In the genomic region with DNA sequence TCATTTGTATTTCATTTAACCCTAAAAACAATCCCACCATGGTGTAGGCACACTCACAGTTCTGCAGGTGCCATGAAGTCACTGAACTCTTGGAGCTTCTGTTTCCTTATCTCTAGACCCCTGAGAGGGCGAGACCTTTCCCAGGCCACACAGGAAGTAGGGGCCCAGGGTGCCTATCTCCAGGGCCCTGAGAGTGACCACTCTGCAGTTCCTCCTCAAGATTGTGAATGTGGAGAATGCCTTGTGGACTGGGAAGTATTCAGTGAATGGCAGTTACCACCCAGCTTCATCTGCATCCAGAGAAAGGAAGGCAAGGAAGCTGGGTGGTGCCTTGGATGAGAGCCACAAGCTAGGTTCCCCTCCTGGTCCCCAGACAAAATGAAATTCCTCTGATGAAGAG, we compare ENCODE assay signal across 24 cellular contexts.
DNase-seq lines count a peak whose midpoint lies in the region; FAIRE-seq and TF ChIP-seq lines count a peak whose summit lies in the region.
"Had no signal": no experiment of that assay in that cellular context is flagged by ENCODE, and none has a peak within 500 bp of the region (broad histone marks: within the 10 kb centered on the region; RNA-seq: fewer than 3 reads in every experiment).

No MANE protein-coding gene starts in this region.

- peaks cover 11% of the 10 kb centered on the region; the same call in 1 of the 2 replicates for H3K23me2 ChIP-seq in H1 (ENCODE audit: low read depth, low read length)

- 86% methylated on average over 1 of the region's 1 CpG; no CpG with 5 or more reads in 1 of the 2 experiments for WGBS in H1 (ENCODE audit: extremely low coverage in 1 of 2, insufficient coverage in 1 of 2, insufficient read length in 1 of 2, insufficient replicate concordance in 2 of 2, low coverage in 1 of 2, low lambda C conversion rate in 2 of 2, missing lambda C conversion rate in 1 of 2), 2 experiments

- no peak overlapping the region for H3K23ac ChIP-seq in H1 (ENCODE audit: insufficient read length)

- no peak overlapping the region for H4K91ac ChIP-seq in H1 (replicated peaks; ENCODE audit: insufficient read length, low read length)

- TF ChIP-seq EP300 in H1 (IDR thresholded peaks at IDR 0.05; ENCODE audit: borderline replicate concordance in 1 of 2, low read depth in 2 of 2, low read length in 2 of 2) = no peak

- no peak overlapping the region for H4K5ac ChIP-seq in H1 (ENCODE audit: insufficient read length, low read depth, low read length)

- DNase-seq in CMK (ENCODE audit: low read depth) = peak; percentile 83
- peak; percentile 63 for DNase-seq in OCI-M1 (lab: John Stamatoyannopoulos, UW)
- no peak for DNase-seq in H1 (ENCODE audit: low read depth in 1 of 2, low spot score in 2 of 2)
- DNase-seq in nephron progenitor cell = no peak
- DNase-seq in Calu3 = no peak
- no peak for DNase-seq in ureter (ENCODE audit: low spot score)
- DNase-seq in OCI-LY7 (ENCODE audit: low spot score) = no peak
- no peak for DNase-seq in GM12892 (ENCODE audit: insufficient read length)
- DNase-seq: AML-193; CD4-positive, alpha-beta T cell; COR-L47; GM23248; H9; KG1; MM.1S; NCI-H2029; NCI-H446; NCI-H524 treated with DMSO at 0.1 percent for 48 hours; SHP77 had no signal

- peak overlapping the region; percentile 41 for H3K27ac Mint-ChIP-seq in nephron progenitor cell
- H3K27ac Mint-ChIP-seq in Calu3 (ENCODE audit: unreplicated experiment) = no peak overlapping the region
- H3K27ac Mint-ChIP-seq: CD4-positive, alpha-beta T cell; H9 had no signal

- H3K4me3 Mint-ChIP-seq in nephron progenitor cell (no peak overlapping the region), Calu3 (ENCODE audit: low read depth, unreplicated experiment) (no peak overlapping the region)
- H3K4me3 Mint-ChIP-seq: CD4-positive, alpha-beta T cell; H9 had no signal

- H3K27me3 Mint-ChIP-seq in nephron progenitor cell (ENCODE audit: low read depth, poor library complexity) (peaks cover 12% of the 10 kb centered on the region), Calu3 (ENCODE audit: unreplicated experiment) (peaks cover 25% of the 10 kb centered on the region)

- H3K9me2 ChIP-seq in OCI-LY7 (ENCODE audit: insufficient read depth, low read length) = no peaks in the 10 kb centered on the region

- TF ChIP-seq CTCF in H1 (IDR thresholded peaks at IDR 0.05; ENCODE audit: control extremely low read depth in 1 of 3, insufficient read depth in 1 of 3, low read depth in 1 of 3, low read length in 3 of 3) = no peak
- no peak for TF ChIP-seq CTCF in nephron progenitor cell (IDR thresholded peaks at IDR 0.05)
- TF ChIP-seq CTCF in Calu3 (IDR thresholded peaks at IDR 0.05; ENCODE audit: unreplicated experiment) = no peak
- TF ChIP-seq CTCF in OCI-LY7 (conservative IDR thresholded peaks at IDR 0.05; ENCODE audit: low read length) = no peak

- H3K4me2 ChIP-seq in H1 (ENCODE audit: insufficient read depth in 1 of 2, low read depth in 2 of 2, low read length in 2 of 2) (no peak overlapping the region), OCI-LY7 (ENCODE audit: low read length) (no peak overlapping the region)
- H3K4me2 ChIP-seq: A549; BLaER1 treated with 17β-estradiol and CSF1 and Interleukin-3, amounts not matched to agents 10 nM and 100 nM had no signal

- no peak overlapping the region for H2BK20ac ChIP-seq in H1 (ENCODE audit: low read length)

- POLR2A ChIA-PET in H1 (lab: Charles Lee; ENCODE audit: partially characterized antibody) = no interaction called here
- POLR2A ChIA-PET in OCI-LY7 (lab: Charles Lee) = interaction anchor here (0.5 to 1.0 kb wide), 4 partner anchors 18 to 114 kb away, joined by 3 to 5 read pairs (median 4); no protein-coding TSS in a partner anchor

- no peak for TF ChIP-seq RAD21 in H1 (IDR thresholded peaks at IDR 0.05 in 1 of 2, conservative IDR thresholded peaks at IDR 0.05 in 1 of 2; ENCODE audit: low read depth in 2 of 2, low read length in 2 of 2)

- H3K27ac ChIP-seq in H1 (ENCODE audit: low read depth, low read length) = no peak overlapping the region
- H3K27ac ChIP-seq in OCI-LY7 (ENCODE audit: low read depth, low read length, poor library complexity, severe bottlenecking) = no peak overlapping the region
- H3K27ac ChIP-seq: A549; BLaER1 treated with 17β-estradiol and CSF1 and Interleukin-3, amounts not matched to agents 10 nM and 100 nM; GM23248; RWPE1 had no signal

- H2BK5ac ChIP-seq in H1 (ENCODE audit: low read depth, low read length) = no peak overlapping the region

- H3K4me1 ChIP-seq in H1 (replicated peaks in 1 of 4; ENCODE audit: control insufficient read depth in 3 of 4, insufficient read depth in 4 of 4, low read length in 3 of 4) (peaks cover 4 to 24% (median 14%) of the 10 kb centered on the region in 4 experiments), OCI-LY7 (ENCODE audit: insufficient read depth, low read length, poor library complexity, severe bottlenecking) (no peaks in the 10 kb centered on the region)

- H3K79me2 ChIP-seq in H1 (ENCODE audit: control insufficient read depth in 1 of 2, insufficient read depth in 2 of 2, low read length in 2 of 2) (no peaks in the 10 kb centered on the region; a peak in 1 of 4 replicates), OCI-LY7 (ENCODE audit: insufficient read depth, low read depth, low read length) (no peaks in the 10 kb centered on the region)

- no peak overlapping the region for H3K4ac ChIP-seq in H1 (replicated peaks; ENCODE audit: insufficient read length, low read depth, low read length)

- intact Hi-C loops in Calu3 (cut with micrococcal nuclease; ENCODE audit: unreplicated experiment) (no loop called here), OCI-LY7 (cut with micrococcal nuclease; ENCODE audit: unreplicated experiment) (no loop called here)

- peaks cover 0 to 7% (median 0%) of the 10 kb centered on the region in 4 experiments; a peak in 2 of 7 replicates for H3K27me3 ChIP-seq in H1 (replicated peaks in 1 of 4; ENCODE audit: control insufficient read depth in 3 of 4, extremely low read depth in 1 of 4, insufficient read depth in 3 of 4, low read length in 3 of 4)

- CTCF ChIA-PET in H1 (lab: Charles Lee; ENCODE audit: partially characterized antibody) (interaction anchor here (1.1 to 1.7 kb wide), 2 partner anchors 10 to 17 kb away, joined by 3 to 9 read pairs; no protein-coding TSS in a partner anchor), Calu3 (lab: Charles Lee) (no interaction called here), OCI-LY7 (lab: Charles Lee; ENCODE audit: unreplicated experiment) (interaction anchor here (0.7 kb wide), 1 partner anchor 179 kb away, joined by 3 read pairs; no protein-coding TSS in a partner anchor)

- no peaks in the 10 kb centered on the region for H3K36me3 Mint-ChIP-seq in nephron progenitor cell (ENCODE audit: low read depth)
- H3K36me3 Mint-ChIP-seq in Calu3 (ENCODE audit: insufficient read depth, unreplicated experiment) = no peaks in the 10 kb centered on the region

- no peak overlapping the region for H2BK12ac ChIP-seq in H1 (ENCODE audit: low read depth, low read length)

- H2AFZ ChIP-seq in H1 (ENCODE audit: low read length) (no peak overlapping the region), OCI-LY7 (ENCODE audit: low read length) (no peak overlapping the region)
- H2AFZ ChIP-seq: GM23248 had no signal

- H3K36me3 ChIP-seq in H1 (ENCODE audit: control insufficient read depth in 2 of 4, insufficient read depth in 4 of 4, low read length in 3 of 4) (no peaks in the 10 kb centered on the region), OCI-LY7 (ENCODE audit: insufficient read depth, low read length) (no peaks in the 10 kb centered on the region)
- H3K36me3 ChIP-seq: BLaER1 treated with 17β-estradiol and CSF1 and Interleukin-3, amounts not matched to agents 10 nM and 100 nM had no signal

- H2BK120ac ChIP-seq in H1 (replicated peaks; ENCODE audit: low read depth, low read length) = no peak overlapping the region

- FAIRE-seq in H1 (lab: Jason Lieb, UNC) (no peak), GM12892 (lab: Jason Lieb, UNC) (no peak)
- FAIRE-seq: A549, G401.6, GM12878 had no signal

- no peak overlapping the region for H3K14ac ChIP-seq in H1 (ENCODE audit: insufficient read length)

- no peak overlapping the region for H3K18ac ChIP-seq in H1 (ENCODE audit: extremely low read depth, low read length)

- no peaks in the 10 kb centered on the region for H3K79me1 ChIP-seq in H1 (ENCODE audit: low read depth, low read length)

- H2AK5ac ChIP-seq in H1 (ENCODE audit: low read depth, low read length) = no peak overlapping the region

- no peaks in the 10 kb centered on the region for H4K20me1 ChIP-seq in H1 (replicated peaks in 1 of 2; ENCODE audit: control insufficient read depth in 1 of 2, insufficient read depth in 2 of 2, low read length in 2 of 2)
- no peaks in the 10 kb centered on the region for H4K20me1 ChIP-seq in OCI-LY7 (ENCODE audit: insufficient read depth, low read length)
- H4K20me1 ChIP-seq: BLaER1 treated with 17β-estradiol and CSF1 and Interleukin-3, amounts not matched to agents 10 nM and 100 nM had no signal

- 0 out of 2 replicates have a peak overlapping the region, but pooled peaks have one; percentile 12 for H2BK15ac ChIP-seq in H1 (ENCODE audit: low read length)

- H3K9ac ChIP-seq in H1 (replicated peaks in 1 of 4; ENCODE audit: extremely low read depth in 1 of 4, low read depth in 3 of 4, low read length in 3 of 4) = no peak overlapping the region
- H3K9ac ChIP-seq: BLaER1 treated with 17β-estradiol and CSF1 and Interleukin-3, amounts not matched to agents 10 nM and 100 nM; GM23248 had no signal

- H3K9me3 Mint-ChIP-seq in nephron progenitor cell (peaks cover 13% of the 10 kb centered on the region), Calu3 (ENCODE audit: low read depth, unreplicated experiment) (no peaks in the 10 kb centered on the region)
- H3K9me3 Mint-ChIP-seq: CD4-positive, alpha-beta T cell had no signal

- H3K4me3 ChIP-seq in H1 (ENCODE audit: extremely low read depth in 1 of 4, insufficient read depth in 2 of 4, low read depth in 3 of 4, low read length in 4 of 4) (no peak overlapping the region), OCI-LY7 (ENCODE audit: low read depth, low read length, poor library complexity, severe bottlenecking) (no peak overlapping the region)
- H3K4me3 ChIP-seq: A549; BLaER1 treated with 17β-estradiol and CSF1 and Interleukin-3, amounts not matched to agents 10 nM and 100 nM; GM12878; GM23248 had no signal

- H3K9me3 ChIP-seq in H1 (ENCODE audit: insufficient read depth in 2 of 2, low read depth in 1 of 2, low read length in 1 of 2) (peaks cover 2 to 5% of the 10 kb centered on the region in 2 experiments; a peak in 3 of 4 replicates), OCI-LY7 (ENCODE audit: low read length) (no peaks in the 10 kb centered on the region)
- H3K9me3 ChIP-seq: A549 had no signal

- H4K8ac ChIP-seq in H1 (ENCODE audit: extremely low read depth, insufficient read depth, low read length) = no peak overlapping the region

- H3K56ac ChIP-seq in H1 (replicated peaks; ENCODE audit: insufficient read length, low read depth, low read length) = no peak overlapping the region

- no peak for TF ChIP-seq POLR2A in H1 (IDR thresholded peaks at IDR 0.05; ENCODE audit: control extremely low read depth in 1 of 2, low read depth in 2 of 2, low read length in 2 of 2)
- TF ChIP-seq POLR2A in GM12892 (IDR thresholded peaks at IDR 0.05; ENCODE audit: low read depth, low read length) = no peak

- BruUV-seq in Calu3 (replicated peaks; lab: Mats Ljungman, UMichigan) (no TSS peak), OCI-LY7 (replicated peaks; lab: Mats Ljungman, UMichigan) (no TSS peak)

- H3K4me1 Mint-ChIP-seq in nephron progenitor cell = peaks cover 62% of the 10 kb centered on the region
- H3K4me1 Mint-ChIP-seq in Calu3 (ENCODE audit: low read depth, unreplicated experiment) = peaks cover 18% of the 10 kb centered on the region

Comparison
In these comparisons a context has a peak if more than half of its experiments do, and no peak if none do; other contexts are left out.
1. DNase-seq: peak in CMK (single experiment) and OCI-M1 (single experiment); none in H1 (0 of 2), nephron progenitor cell (single experiment), Calu3 (single experiment), ureter (single experiment), OCI-LY7 (single experiment) and GM12892 (single experiment).